10 cellular contexts compared by ENCODE assay signal in genomic region chr7:111083423-111083822, GRCh38. TPM values are rescaled to one million over a fixed set of nuclear protein-coding genes. Genes with fewer than 3 reads are reported as not detected.
DNase-seq lines count a peak whose midpoint lies in the region; ATAC-seq, FAIRE-seq and TF ChIP-seq lines count a peak whose summit lies in the region.
"Had no signal": no experiment of that assay in that cellular context is flagged by ENCODE, and none has a peak within 500 bp of the region (broad histone marks: within the 10 kb centered on the region; RNA-seq: fewer than 3 reads in every experiment).

No MANE protein-coding gene starts in this region.

- POLR2A ChIA-PET in RWPE1 (lab: Yijun Ruan, JAX; ENCODE audit: low non-redundant PET), result no interaction called here

- peaks cover 10% of the 10 kb centered on the region for H3F3A ChIP-seq in OCI-LY1 (ENCODE audit: insufficient read depth, low read length)

- peak overlapping the region; percentile 60 for H3K4me2 ChIP-seq in OCI-LY1 (ENCODE audit: low read length)
- H3K4me2 ChIP-seq in astrocyte (ENCODE audit: low read length), result peak overlapping the region; percentile 52

- H3K36me3 Mint-ChIP-seq in astrocyte (ENCODE audit: low read depth, unreplicated experiment), result no peaks in the 10 kb centered on the region

- H2AFZ ChIP-seq in OCI-LY1 (ENCODE audit: low read length), result no peak overlapping the region
- H2AFZ ChIP-seq in astrocyte (ENCODE audit: low read depth, low read length), result peak overlapping the region; percentile 31

- H3K4me3 ChIP-seq in OCI-LY1 (ENCODE audit: low read depth, low read length, poor library complexity, severe bottlenecking) (peak overlapping the region; percentile 29), astrocyte (ENCODE audit: insufficient read depth, low read depth, low read length) (no peak overlapping the region)

- peaks cover 22% of the 10 kb centered on the region for H3K4me1 Mint-ChIP-seq in astrocyte (ENCODE audit: low read depth, unreplicated experiment)

- no peaks in the 10 kb centered on the region for H3K9me3 Mint-ChIP-seq in astrocyte (ENCODE audit: unreplicated experiment)

- DNase-seq in astrocyte (ENCODE audit: low read depth) (peak; percentile 63), 8988T (no peak), H54 (ENCODE audit: insufficient read length, low spot score) (no peak), RWPE1 (ENCODE audit: low spot score) (no peak)
- DNase-seq in stimulated activated CD8-positive, alpha-beta memory T cell treated with anti-CD3 and anti-CD28 coated beads, Interleukin-7, amount 100 ng/mL, for 4 hours (ENCODE audit: low read depth in 2 of 2), result peak; percentile 13 to 52

- H3K27ac ChIP-seq in OCI-LY1 (ENCODE audit: low read depth, low read length, poor library complexity, severe bottlenecking) (peak overlapping the region; percentile 93), astrocyte (ENCODE audit: low read depth, low read length) (peak overlapping the region; percentile 82), RWPE1 (no peak overlapping the region)
- H3K27ac ChIP-seq: VCaP had no signal

- no peaks in the 10 kb centered on the region for H3K9me3 ChIP-seq in OCI-LY1 (ENCODE audit: low read length)
- H3K9me3 ChIP-seq in astrocyte (ENCODE audit: insufficient read depth, low read depth, low read length), result no peaks in the 10 kb centered on the region

- peak overlapping the region; percentile 50 for H3K9ac ChIP-seq in OCI-LY1 (ENCODE audit: low read length)
- peak overlapping the region; percentile 20 for H3K9ac ChIP-seq in astrocyte (ENCODE audit: low read length)

- TF ChIP-seq CTCF in OCI-LY1 (IDR thresholded peaks at IDR 0.05; ENCODE audit: low read length) (no peak), astrocyte (IDR thresholded peaks at IDR 0.05; ENCODE audit: insufficient read depth, low read depth, low read length) (no peak), RWPE1 (conservative IDR thresholded peaks at IDR 0.05; ENCODE audit: low read depth) (no peak)

- H3K79me2 ChIP-seq in OCI-LY1 (ENCODE audit: insufficient read depth, low read length) (no peaks in the 10 kb centered on the region), astrocyte (ENCODE audit: insufficient read depth, low read length) (no peaks in the 10 kb centered on the region)

- peak; percentile 97 for ATAC-seq in GM18508 (IDR thresholded peaks at IDR 0.05; ENCODE audit: insufficient read depth, unreplicated experiment)
- peak; percentile 98 for ATAC-seq in HG02610 (IDR thresholded peaks at IDR 0.05; ENCODE audit: unreplicated experiment)

- no peaks in the 10 kb centered on the region for H3K27me3 Mint-ChIP-seq in astrocyte (ENCODE audit: low read depth, unreplicated experiment)

- no peaks in the 10 kb centered on the region for H3K9me2 ChIP-seq in OCI-LY1 (ENCODE audit: low read depth, low read length)

- no peaks in the 10 kb centered on the region for H3K36me3 ChIP-seq in OCI-LY1 (ENCODE audit: insufficient read depth, low read length)
- H3K36me3 ChIP-seq in astrocyte (ENCODE audit: insufficient read depth, low read length), result no peaks in the 10 kb centered on the region

- TF ChIP-seq POLR2A in H54 (IDR thresholded peaks at IDR 0.05; ENCODE audit: low read depth, low read length), result no peak

- H3K27me3 ChIP-seq in OCI-LY1 (ENCODE audit: insufficient read depth, low read length), result no peaks in the 10 kb centered on the region
- no peaks in the 10 kb centered on the region for H3K27me3 ChIP-seq in astrocyte (ENCODE audit: insufficient read depth, low read length)

- no peaks in the 10 kb centered on the region for H4K20me1 ChIP-seq in OCI-LY1 (ENCODE audit: insufficient read depth, low read length)
- no peaks in the 10 kb centered on the region for H4K20me1 ChIP-seq in astrocyte (ENCODE audit: insufficient read depth, low read length)

- FAIRE-seq in astrocyte (lab: Jason Lieb, UNC), result no peak
- no peak for FAIRE-seq in H54 (lab: Jason Lieb, UNC)

- no peak overlapping the region for H3K4me3 Mint-ChIP-seq in astrocyte (ENCODE audit: unreplicated experiment)
- H3K4me3 Mint-ChIP-seq: neural crest cell had no signal

- H3K27ac Mint-ChIP-seq in astrocyte (ENCODE audit: unreplicated experiment), result peak overlapping the region; percentile 97

- CTCF ChIA-PET in RWPE1 (lab: Yijun Ruan, JAX), result no interaction called here

- H3K4me1 ChIP-seq in OCI-LY1 (ENCODE audit: insufficient read depth, low read length, severe bottlenecking), result peaks cover 68% of the 10 kb centered on the region
- H3K4me1 ChIP-seq in astrocyte (ENCODE audit: insufficient read depth, low read length), result peaks cover 22% of the 10 kb centered on the region

RNA-seq across cellular contexts. Expression of gene LRRN3, which starts 7.5 kb away (rescaled TPM):
- total RNA-seq in astrocyte, result 1.8 and 2.2 TPM in 2 replicates

Comparison
In these comparisons a context has a peak if more than half of its experiments do, and no peak if none do; other contexts are left out.
1. DNase-seq: peak in astrocyte (single experiment) and stimulated activated CD8-positive, alpha-beta memory T cell treated with anti-CD3 and anti-CD28 coated beads, Interleukin-7, amount 100 ng/mL, for 4 hours (2 of 2); none in 8988T (single experiment), H54 (single experiment) and RWPE1 (single experiment).